In genomic region chr1:218305447-218306064, GRCh38 we compare ENCODE assay signal across 20 cellular contexts. TPM values are rescaled to one million over a fixed set of nuclear protein-coding genes. Genes with fewer than 3 reads are reported as not detected.
DNase-seq lines count a peak whose midpoint lies in the region; FAIRE-seq and TF ChIP-seq lines count a peak whose summit lies in the region.
"Had no signal": no experiment of that assay in that cellular context is flagged by ENCODE, and none has a peak within 500 bp of the region (broad histone marks: within the 10 kb centered on the region; RNA-seq: fewer than 3 reads in every experiment).

No MANE protein-coding gene starts in this region.

- H3K27ac Mint-ChIP-seq in MCF 10A (ENCODE audit: low read depth, unreplicated experiment): peak overlapping the region; percentile 5
- H3K27ac Mint-ChIP-seq: CD14-positive monocyte, IgD-negative memory B cell, T-cell had no signal

- H3K27ac ChIP-seq in breast epithelium (no peak overlapping the region), left ventricle myocardium inferior (replicated peaks) (peak overlapping the region; percentile 77)
- H3K27ac ChIP-seq: SJCRH30 had no signal

- no peak for DNase-seq in MCF 10A (ENCODE audit: unreplicated experiment)
- no peak for DNase-seq in breast epithelium (ENCODE audit: low spot score in 2 of 2)
- peak; percentile 9 to 41 for DNase-seq in erythroblast (lab: John Stamatoyannopoulos, UW)
- no peak for DNase-seq in left ventricle myocardium inferior
- no peak for DNase-seq in HUDEP-2 (lab: John Stamatoyannopoulos, UW; ENCODE audit: unreplicated experiment in 76 of 76)
- no peak for DNase-seq in G401 (ENCODE audit: low spot score)
- no peak for DNase-seq in GF-D8 (lab: John Stamatoyannopoulos, UW)
- DNase-seq in GM12892 (ENCODE audit: insufficient read length): no peak
- DNase-seq: 8988T, EL, GOT3, Kasumi-1, MG63, NCI-H1048, NCI-H510A, NCI-H748 treated with DMSO at 0.1 percent for 48 hours, SJCRH30, T-cell had no signal

- BruUV-seq in MCF 10A (replicated peaks; lab: Mats Ljungman, UMichigan): no TSS peak

- TF ChIP-seq CTCF in MCF 10A (IDR thresholded peaks at IDR 0.05; ENCODE audit: unreplicated experiment) (no peak), breast epithelium (IDR thresholded peaks at IDR 0.05) (no peak), left ventricle myocardium inferior (IDR thresholded peaks at IDR 0.05; ENCODE audit: borderline replicate concordance) (no peak)

- TF ChIP-seq POLR2A in breast epithelium (IDR thresholded peaks at IDR 0.05): no peak
- no peak for TF ChIP-seq POLR2A in erythroblast (IDR thresholded peaks at IDR 0.05; ENCODE audit: low read length)
- TF ChIP-seq POLR2A in GM12892 (IDR thresholded peaks at IDR 0.05; ENCODE audit: low read depth, low read length): no peak

- no peak overlapping the region for H3K4me3 ChIP-seq in breast epithelium
- H3K4me3 ChIP-seq in left ventricle myocardium inferior: peak overlapping the region; percentile 6
- H3K4me3 ChIP-seq: MG63, SJCRH30 had no signal

- H3K9me3 ChIP-seq in breast epithelium: no peaks in the 10 kb centered on the region
- H3K9me3 ChIP-seq in left ventricle myocardium inferior (replicated peaks): no peaks in the 10 kb centered on the region
- H3K9me3 ChIP-seq: MG63, SJCRH30 had no signal

- no peaks in the 10 kb centered on the region for H3K27me3 Mint-ChIP-seq in MCF 10A (ENCODE audit: insufficient read depth, unreplicated experiment)
- H3K27me3 Mint-ChIP-seq: IgD-negative memory B cell, T-cell had no signal

- intact Hi-C loops in MCF 10A (cut with micrococcal nuclease): no loop called here
- intact Hi-C loops in breast epithelium (cut with DNase I; ENCODE audit: low total_unique reads): no loop called here
- intact Hi-C loops in left ventricle myocardium inferior (cut with micrococcal nuclease): no loop called here

- in situ Hi-C loops in G401 (cut with HindIII; ENCODE audit: low sequenced_read_pairs): no loop called here

- no peaks in the 10 kb centered on the region for H3K4me1 Mint-ChIP-seq in MCF 10A (ENCODE audit: insufficient read depth, unreplicated experiment)
- H3K4me1 Mint-ChIP-seq: CD14-positive monocyte had no signal

- no peaks in the 10 kb centered on the region for H3K27me3 ChIP-seq in breast epithelium
- no peaks in the 10 kb centered on the region for H3K27me3 ChIP-seq in left ventricle myocardium inferior (ENCODE audit: low read depth)
- H3K27me3 ChIP-seq: MG63, SJCRH30 had no signal

- H3K4me3 Mint-ChIP-seq in MCF 10A (ENCODE audit: unreplicated experiment): no peak overlapping the region
- H3K4me3 Mint-ChIP-seq: CD14-positive monocyte, IgD-negative memory B cell, T-cell had no signal

- CTCF ChIA-PET in MCF 10A (lab: Yijun Ruan, JAX): interaction anchor here (0.7 to 2.2 kb wide), 7 partner anchors 9 to 1507 kb away, joined by 4 to 6 read pairs (median 5); no protein-coding TSS in a partner anchor

- H3K36me3 Mint-ChIP-seq in MCF 10A (ENCODE audit: insufficient read depth, unreplicated experiment): peaks cover 65% of the 10 kb centered on the region

- POLR2A ChIA-PET in MCF 10A (lab: Yijun Ruan, JAX): interaction anchor here (0.7 to 1.1 kb wide), 2 partner anchors 12 to 855 kb away, joined by 3 read pairs; no protein-coding TSS in a partner anchor

- H3K4me1 ChIP-seq in breast epithelium (no peaks in the 10 kb centered on the region), left ventricle myocardium inferior (peaks cover 27% of the 10 kb centered on the region)

- no peaks in the 10 kb centered on the region for H3K36me3 ChIP-seq in breast epithelium
- H3K36me3 ChIP-seq in left ventricle myocardium inferior: peaks cover 22% of the 10 kb centered on the region

- H3K9me3 Mint-ChIP-seq in MCF 10A (ENCODE audit: unreplicated experiment): no peaks in the 10 kb centered on the region
- H3K9me3 Mint-ChIP-seq: CD14-positive monocyte, IgD-negative memory B cell, T-cell had no signal

- no peak for FAIRE-seq in GM12892 (lab: Jason Lieb, UNC)

RNA-seq across cellular contexts. Expression of gene RRP15, which starts 20.5 kb away (rescaled TPM):
- total RNA-seq in MCF 10A (2022) (65.8 and 83.1 TPM in 2 replicates), breast epithelium (1 to 10 TPM; 6.2 to 8.8 (median 7.8) TPM), left ventricle myocardium inferior (20.8 TPM)
- 5.1 and 7.6 TPM in 2 replicates for total RNA-seq in G401 (2014; rRNA removed; shearing (Covaris generic))
- polyA plus RNA-seq in GM12892 (2012; ENCODE audit: missing spikeins): 11.3 TPM

RNA-seq across cellular contexts. Expression of gene TGFB2, which starts 39.6 kb away (rescaled TPM):
- total RNA-seq in MCF 10A (2022): 5.3 and 6.3 TPM in 2 replicates
- 10 to 100 TPM in 1 of 3 donors, 1 to 10 TPM in 2; 1.6 to 10.2 (median 9.5) TPM for total RNA-seq in breast epithelium
- total RNA-seq in left ventricle myocardium inferior: 4.4 TPM
- total RNA-seq in G401 (2014; rRNA removed; shearing (Covaris generic)): 0.27 TPM in 1 of 2 replicates, not detected in the other
- polyA plus RNA-seq in GM12892 (2012; ENCODE audit: missing spikeins): not detected
- polyA plus RNA-seq: CD14-positive monocyte had no signal

Comparison
In these comparisons a context has a peak if more than half of its experiments do, and no peak if none do; other contexts are left out.
1. DNase-seq: peak in erythroblast (2 of 2); none in MCF 10A (single experiment), breast epithelium (0 of 2), left ventricle myocardium inferior (single experiment), HUDEP-2 (0 of 76), G401 (single experiment), GF-D8 (single experiment) and GM12892 (single experiment).